14 cellular contexts compared by ENCODE assay signal in the genomic region with DNA sequence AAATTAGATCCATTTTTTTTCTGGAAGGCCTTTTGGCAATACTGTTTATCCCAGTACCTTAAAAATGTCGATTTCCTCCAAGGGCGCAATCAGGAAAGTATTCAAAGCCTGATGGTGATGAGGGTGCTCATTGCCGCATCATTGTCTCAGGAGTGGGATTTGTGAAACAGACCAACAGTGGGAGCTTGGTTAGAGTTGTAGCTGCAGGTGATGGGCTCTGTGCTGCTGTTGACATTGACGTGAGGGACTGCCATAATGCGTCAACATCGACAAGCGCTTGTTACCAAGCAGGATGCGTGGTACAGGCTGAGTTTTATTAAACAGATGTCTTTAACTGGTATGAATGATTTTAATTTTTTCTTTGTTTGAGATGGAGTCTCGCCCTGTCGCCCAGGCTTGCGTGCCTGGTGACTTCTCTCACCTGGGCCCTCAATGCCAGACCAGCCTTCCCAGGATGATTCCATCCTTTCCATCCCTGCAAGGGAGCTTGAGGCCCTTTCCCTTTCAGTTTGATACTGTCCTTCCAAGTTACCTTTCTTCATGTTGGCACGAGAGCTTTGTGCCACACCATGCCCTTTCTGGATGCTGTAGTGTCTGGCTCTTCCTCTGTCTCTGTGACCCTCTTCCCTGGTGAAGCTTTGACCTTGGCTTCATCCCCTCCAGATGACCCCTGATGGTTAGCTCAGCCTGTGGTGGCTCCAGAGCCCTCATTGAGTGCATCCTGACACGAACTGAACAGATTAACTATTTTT. TPM values are rescaled to one million over a fixed set of nuclear protein-coding genes. Genes with fewer than 3 reads are reported as not detected.
DNase-seq lines count a peak whose midpoint lies in the region; ATAC-seq, FAIRE-seq and TF ChIP-seq lines count a peak whose summit lies in the region.
"Had no signal": no experiment of that assay in that cellular context is flagged by ENCODE, and none has a peak within 500 bp of the region (broad histone marks: within the 10 kb centered on the region; RNA-seq: fewer than 3 reads in every experiment).

No MANE protein-coding gene starts in this region.

- H3K9me3 Mint-ChIP-seq in activated T-helper 1 cell treated with anti-CD3 and anti-CD28 coated beads, Interleukin-12 subunit alpha, Interleukin-12 subunit beta, Interleukin-2, Interleukin-4 antibody, amounts not matched to agents 30 ng/mL and 10 ng/mL and 1 ng/mL, durations not matched to agents 14 hours and 24 hours and 36 hours, result no peaks in the 10 kb centered on the region
- no peaks in the 10 kb centered on the region for H3K9me3 Mint-ChIP-seq in stimulated activated naive B cell treated with anti-CD40 and anti-IgM and Interleukin-4, amounts not matched to agents 10 μg/mL and 1 μg/mL and 100 μg/mL, for 72 hours

- peak overlapping the region; percentile 86 for H3K27ac Mint-ChIP-seq in activated T-helper 1 cell treated with anti-CD3 and anti-CD28 coated beads, Interleukin-12 subunit alpha, Interleukin-12 subunit beta, Interleukin-2, Interleukin-4 antibody, amounts not matched to agents 30 ng/mL and 10 ng/mL and 1 ng/mL, durations not matched to agents 14 hours and 24 hours and 36 hours
- H3K27ac Mint-ChIP-seq in stimulated activated naive B cell treated with anti-CD40 and anti-IgM and Interleukin-4, amounts not matched to agents 10 μg/mL and 1 μg/mL and 100 μg/mL, for 72 hours, result peak overlapping the region; percentile 11
- H3K27ac Mint-ChIP-seq: B cell had no signal

- no peak overlapping the region for H3K9ac ChIP-seq in kidney (ENCODE audit: low read length in 2 of 2)

- no peaks in the 10 kb centered on the region for H3K9me3 ChIP-seq in cardiac muscle cell (ENCODE audit: low read depth)
- no peaks in the 10 kb centered on the region for H3K9me3 ChIP-seq in heart right ventricle
- no peaks in the 10 kb centered on the region for H3K9me3 ChIP-seq in kidney (ENCODE audit: control insufficient read depth in 1 of 2, low read length in 2 of 2)
- H3K9me3 ChIP-seq: left ventricle myocardium inferior, suprapubic skin had no signal

- H3K4me1 ChIP-seq in cardiac muscle cell (ENCODE audit: low read depth) (peaks cover 19% of the 10 kb centered on the region), heart right ventricle (peaks cover 9 to 83% (median 56%) of the 10 kb centered on the region in 9 donors), kidney (ENCODE audit: control insufficient read depth in 1 of 2, insufficient read depth in 1 of 2, low read depth in 1 of 2, low read length in 2 of 2) (peaks cover 0 to 8% of the 10 kb centered on the region in 2 donors)

- intact Hi-C loops in heart right ventricle (cut with DNase I), result no loop called here
- intact Hi-C loops in activated T-helper 1 cell treated with anti-CD3 and anti-CD28 coated beads, Interleukin-12 subunit alpha, Interleukin-12 subunit beta, Interleukin-2, Interleukin-4 antibody, amounts not matched to agents 30 ng/mL and 10 ng/mL and 1 ng/mL, durations not matched to agents 14 hours and 24 hours and 36 hours (cut with micrococcal nuclease), result loop anchor here (1.0 kb wide), 1 partner anchor 9 kb away; no protein-coding TSS in a partner anchor
- intact Hi-C loops in kidney (cut with DNase I), result no loop called here

- peaks cover 31% of the 10 kb centered on the region for H3K36me3 Mint-ChIP-seq in activated T-helper 1 cell treated with anti-CD3 and anti-CD28 coated beads, Interleukin-12 subunit alpha, Interleukin-12 subunit beta, Interleukin-2, Interleukin-4 antibody, amounts not matched to agents 30 ng/mL and 10 ng/mL and 1 ng/mL, durations not matched to agents 14 hours and 24 hours and 36 hours (ENCODE audit: low read depth)
- peaks cover 28 to 44% of the 10 kb centered on the region in 2 donors for H3K36me3 Mint-ChIP-seq in stimulated activated naive B cell treated with anti-CD40 and anti-IgM and Interleukin-4, amounts not matched to agents 10 μg/mL and 1 μg/mL and 100 μg/mL, for 72 hours

- H3K4me1 Mint-ChIP-seq in activated T-helper 1 cell treated with anti-CD3 and anti-CD28 coated beads, Interleukin-12 subunit alpha, Interleukin-12 subunit beta, Interleukin-2, Interleukin-4 antibody, amounts not matched to agents 30 ng/mL and 10 ng/mL and 1 ng/mL, durations not matched to agents 14 hours and 24 hours and 36 hours (ENCODE audit: low read depth), result peaks cover 53% of the 10 kb centered on the region
- peaks cover 36 to 69% of the 10 kb centered on the region in 2 donors for H3K4me1 Mint-ChIP-seq in stimulated activated naive B cell treated with anti-CD40 and anti-IgM and Interleukin-4, amounts not matched to agents 10 μg/mL and 1 μg/mL and 100 μg/mL, for 72 hours

- DNase-seq in cardiac muscle cell (ENCODE audit: low read depth in 1 of 2, low spot score in 1 of 2), result no peak
- DNase-seq in heart right ventricle, result no peak
- no peak for DNase-seq in activated T-helper 1 cell treated with anti-CD3 and anti-CD28 coated beads, Interleukin-12 subunit alpha, Interleukin-12 subunit beta, Interleukin-2, Interleukin-4 antibody, amounts not matched to agents 30 ng/mL and 10 ng/mL and 1 ng/mL, durations not matched to agents 14 hours and 24 hours and 36 hours (ENCODE audit: low spot score)
- DNase-seq in kidney, result peak; percentile 3
- no peak for DNase-seq in stimulated activated naive B cell treated with anti-CD40 and anti-IgM and Interleukin-4, amounts not matched to agents 10 μg/mL and 1 μg/mL and 100 μg/mL, for 72 hours
- no peak for DNase-seq in NCI-H524 (lab: John Stamatoyannopoulos, UW)
- DNase-seq in activated effector memory CD4-positive, alpha-beta T cell treated with Interleukin-2 at 50 U/mL for 16 hours, result no peak
- no peak for DNase-seq in caudate nucleus (lab: John Stamatoyannopoulos, UW)
- DNase-seq: DMS153, left ventricle myocardium inferior had no signal

- TF ChIP-seq CTCF in cardiac muscle cell (IDR thresholded peaks at IDR 0.05; ENCODE audit: low read depth, low read length), result no peak
- TF ChIP-seq CTCF in heart right ventricle (IDR thresholded peaks at IDR 0.05), result no peak
- no peak for TF ChIP-seq CTCF in kidney (IDR thresholded peaks at IDR 0.05; ENCODE audit: borderline replicate concordance, extremely low read depth, insufficient read depth)

- H3K27ac ChIP-seq in cardiac muscle cell, result peak overlapping the region; percentile 64
- no peak overlapping the region for H3K27ac ChIP-seq in heart right ventricle
- no peak overlapping the region for H3K27ac ChIP-seq in kidney (ENCODE audit: low read depth in 2 of 2, low read length in 2 of 2)
- H3K27ac ChIP-seq in caudate nucleus (ENCODE audit: low read depth, low read length), result no peak overlapping the region
- H3K27ac ChIP-seq: left ventricle myocardium inferior, suprapubic skin had no signal

- no peak overlapping the region for H3K4me3 Mint-ChIP-seq in activated T-helper 1 cell treated with anti-CD3 and anti-CD28 coated beads, Interleukin-12 subunit alpha, Interleukin-12 subunit beta, Interleukin-2, Interleukin-4 antibody, amounts not matched to agents 30 ng/mL and 10 ng/mL and 1 ng/mL, durations not matched to agents 14 hours and 24 hours and 36 hours
- H3K4me3 Mint-ChIP-seq in stimulated activated naive B cell treated with anti-CD40 and anti-IgM and Interleukin-4, amounts not matched to agents 10 μg/mL and 1 μg/mL and 100 μg/mL, for 72 hours, result no peak overlapping the region
- H3K4me3 Mint-ChIP-seq: B cell had no signal

- H3K27me3 ChIP-seq in cardiac muscle cell (no peaks in the 10 kb centered on the region), heart right ventricle (no peaks in the 10 kb centered on the region)
- H3K27me3 ChIP-seq: suprapubic skin had no signal

- no peak overlapping the region for H3K4me3 ChIP-seq in cardiac muscle cell
- no peak overlapping the region for H3K4me3 ChIP-seq in heart right ventricle
- no peak overlapping the region for H3K4me3 ChIP-seq in kidney (ENCODE audit: low read length in 2 of 2)
- H3K4me3 ChIP-seq: left ventricle myocardium inferior, suprapubic skin had no signal

- 86 to 90% methylated on average over 13 of the region's 13 CpGs for WGBS in heart right ventricle, 2 donors

- H3K36me3 ChIP-seq in cardiac muscle cell (no peaks in the 10 kb centered on the region), heart right ventricle (peaks cover 0 to 85% (median 19%) of the 10 kb centered on the region in 9 donors), kidney (ENCODE audit: control insufficient read depth in 1 of 2, insufficient read depth in 2 of 2, low read length in 2 of 2) (peaks cover 3 to 4% of the 10 kb centered on the region in 2 donors)

- H3K27me3 Mint-ChIP-seq in activated T-helper 1 cell treated with anti-CD3 and anti-CD28 coated beads, Interleukin-12 subunit alpha, Interleukin-12 subunit beta, Interleukin-2, Interleukin-4 antibody, amounts not matched to agents 30 ng/mL and 10 ng/mL and 1 ng/mL, durations not matched to agents 14 hours and 24 hours and 36 hours (ENCODE audit: insufficient read depth), result no peaks in the 10 kb centered on the region
- no peaks in the 10 kb centered on the region for H3K27me3 Mint-ChIP-seq in stimulated activated naive B cell treated with anti-CD40 and anti-IgM and Interleukin-4, amounts not matched to agents 10 μg/mL and 1 μg/mL and 100 μg/mL, for 72 hours
- H3K27me3 Mint-ChIP-seq: B cell had no signal

- FAIRE-seq in kidney (lab: Jason Lieb, UNC), result no peak

- no peak for ATAC-seq in heart right ventricle
- ATAC-seq in stimulated activated naive B cell treated with anti-CD40 and anti-IgM and Interleukin-4, amounts not matched to agents 10 μg/mL and 1 μg/mL and 100 μg/mL, for 72 hours (replicated peaks), result no peak
- ATAC-seq: HCT116, Panc1 had no signal

RNA-seq across cellular contexts. Expression of gene MED15, which starts 10.6 kb away (rescaled TPM):
- 41.9 and 45.1 TPM in 2 replicates for total RNA-seq in cardiac muscle cell
- 45.3 and 59.5 TPM in 2 replicates for polyA plus RNA-seq in cardiac muscle cell
- 10 to 100 TPM; 35.6 to 66.8 (median 44.0) TPM for total RNA-seq in heart right ventricle
- polyA plus RNA-seq in heart right ventricle, result 10 to 100 TPM; 33.8 to 40.8 TPM
- 103 and 110 TPM in 2 replicates for total RNA-seq in activated T-helper 1 cell treated with anti-CD3 and anti-CD28 coated beads, Interleukin-12 subunit alpha, Interleukin-12 subunit beta, Interleukin-2, Interleukin-4 antibody, amounts not matched to agents 30 ng/mL and 10 ng/mL and 1 ng/mL, durations not matched to agents 14 hours and 24 hours and 36 hours
- total RNA-seq in kidney, result 102 TPM
- 31.7 TPM for polyA plus RNA-seq in kidney (ENCODE audit: insufficient read depth, low read depth, low replicate concordance)

RNA-seq across cellular contexts. Expression of gene KLHL22, which starts 22.4 kb away (rescaled TPM):
- total RNA-seq in cardiac muscle cell (53.3 and 55.0 TPM in 2 replicates), heart right ventricle (10 to 100 TPM; 14.1 to 29.3 (median 18.5) TPM), kidney (22.4 TPM)
- polyA plus RNA-seq in cardiac muscle cell (31.9 and 33.8 TPM in 2 replicates), heart right ventricle (10 to 100 TPM; 11.3 to 15.4 TPM), kidney (ENCODE audit: insufficient read depth, low read depth, low replicate concordance) (24.3 TPM)
- total RNA-seq in activated T-helper 1 cell treated with anti-CD3 and anti-CD28 coated beads, Interleukin-12 subunit alpha, Interleukin-12 subunit beta, Interleukin-2, Interleukin-4 antibody, amounts not matched to agents 30 ng/mL and 10 ng/mL and 1 ng/mL, durations not matched to agents 14 hours and 24 hours and 36 hours, result 18.8 and 21.9 TPM in 2 replicates
